3 cellular contexts compared by ENCODE assay signal in genomic region chr5:121984250-121984649, GRCh38.
"Had no signal": no experiment of that assay in that cellular context is flagged by ENCODE, and none has a peak within 500 bp of the region (broad histone marks: within the 10 kb centered on the region; RNA-seq: fewer than 3 reads in every experiment).

No MANE protein-coding gene starts in this region.

- DNase-seq: GDM1, GF-D8 had no signal

- H3K4me3 ChIP-seq: GM12878 had no signal
